In genomic region chr19:10106100-10106936, GRCh38 we compare ENCODE assay signal across 8 cellular contexts. TPM values are rescaled to one million over a fixed set of nuclear protein-coding genes. Genes with fewer than 3 reads are reported as not detected.
DNase-seq lines count a peak whose midpoint lies in the region; ATAC-seq and TF ChIP-seq lines count a peak whose summit lies in the region.

Gene PPAN, plus strand, starts transcription at chr19:10106362. Its CDS starts 33 bp downstream, at chr19:10106395.

- peak; percentile 63 for ATAC-seq in GM18502 (IDR thresholded peaks at IDR 0.05; ENCODE audit: poor library complexity, unreplicated experiment)
- peak; percentile 39 for ATAC-seq in HG02981 (IDR thresholded peaks at IDR 0.05; ENCODE audit: unreplicated experiment)
- peak; percentile 97 to 98 for ATAC-seq in right cardiac atrium

- intact Hi-C loops in ascending aorta (cut with DNase I): loop anchor here (1.0 to 10.0 kb wide), 2 partner anchors 13 to 172 kb away; partner anchors contain the start of genes EIF3G and OLFM2
- intact Hi-C loops in right cardiac atrium (cut with DNase I): loop anchor here in 1 of 4 donors (10.0 kb wide), 1 partner anchor 128 kb away; the partner anchor contains the start of gene S1PR2
- intact Hi-C loops in uterus (cut with DNase I; ENCODE audit: low total_unique reads): no loop called here

- TF ChIP-seq POLR2A in uterus (IDR thresholded peaks at IDR 0.05): peak; percentile 40 to 68

- DNase-seq in NCI-H2029 treated with DMSO at 0.1 percent for 48 hours (lab: John Stamatoyannopoulos, UW) (peak; percentile 95), T-helper 22 cell (ENCODE audit: low read depth) (peak; percentile 96), ascending aorta (ENCODE audit: low spot score in 2 of 2) (peak; percentile 91 to 98), right cardiac atrium (peak; percentile 99), putamen (ENCODE audit: low spot score) (peak; percentile 97), uterus (peak; percentile 97 to 99)

- H3K27me3 ChIP-seq in ascending aorta (no peaks in the 10 kb centered on the region), right cardiac atrium (ENCODE audit: control insufficient read depth, insufficient read depth) (no peaks in the 10 kb centered on the region), uterus (no peaks in the 10 kb centered on the region)

- H3K4me3 ChIP-seq in ascending aorta: peak within 1 kb of the TSS; percentile 69 to 88
- H3K4me3 ChIP-seq in right cardiac atrium (ENCODE audit: low read length): peak within 1 kb of the TSS; percentile 63
- peak within 1 kb of the TSS; percentile 63 to 74 for H3K4me3 ChIP-seq in uterus

- H3K36me3 ChIP-seq in ascending aorta (peaks cover 38 to 40% of the 10 kb centered on the region in 2 donors), uterus (no peaks in the 10 kb centered on the region)

- 2% methylated on average over 71 of the region's 71 CpGs for WGBS in right cardiac atrium

- TF ChIP-seq CTCF in ascending aorta (IDR thresholded peaks at IDR 0.05) (no peak), uterus (IDR thresholded peaks at IDR 0.05) (peak in 2 of 4 experiments; percentile 17 to 54)

- H3K9me3 ChIP-seq in ascending aorta (no peaks in the 10 kb centered on the region), right cardiac atrium (ENCODE audit: control insufficient read depth, low read length) (no peaks in the 10 kb centered on the region), uterus (no peaks in the 10 kb centered on the region)

- H3K4me1 ChIP-seq in ascending aorta: peaks cover 3 to 7% of the 10 kb centered on the region in 2 donors
- no peaks in the 10 kb centered on the region for H3K4me1 ChIP-seq in right cardiac atrium (ENCODE audit: control insufficient read depth, insufficient read depth, low read length)
- H3K4me1 ChIP-seq in uterus: peaks cover 0 to 9% of the 10 kb centered on the region in 2 donors

- H3K27ac ChIP-seq in ascending aorta: peak within 1 kb of the TSS; percentile 60 to 69
- peak within 1 kb of the TSS; percentile 6 for H3K27ac ChIP-seq in right cardiac atrium (ENCODE audit: low read length)
- H3K27ac ChIP-seq in uterus: peak within 1 kb of the TSS; percentile 52 to 84

RNA-seq across cellular contexts. Expression of gene PPAN, which starts in this region (rescaled TPM):
- total RNA-seq in ascending aorta (not detected), right cardiac atrium (10 to 100 TPM; 16.5 to 29.4 (median 25.7) TPM), uterus (10 to 100 TPM in 3 of 4 donors, 1 to 10 TPM in 1; 5.6 to 54.8 (median 26.1) TPM)
- polyA plus RNA-seq in right cardiac atrium: 25.2 TPM

Comparison
In these comparisons a context has a peak if more than half of its experiments do, and no peak if none do; other contexts are left out.
1. Peak in every context shown above with its lines: DNase-seq, ATAC-seq, H3K4me3 ChIP-seq and H3K27ac ChIP-seq.
2. Peak in DNase-seq, H3K4me3 ChIP-seq and H3K27ac ChIP-seq in ascending aorta; RNA of the gene not detected or under 1 TPM.
3. ATAC-seq: peak in every context shown above with its lines; median percentile 98 in right cardiac atrium; 63 in GM18502; 39 in HG02981.
4. H3K27ac ChIP-seq: peak in every context shown above with its lines; median percentile 68 in uterus; 64 in ascending aorta; 6 in right cardiac atrium.